Comparison of ENCODE assay signal across 23 cellular contexts in genomic region chr19:16846901-16847300, GRCh38. TPM values are rescaled to one million over a fixed set of nuclear protein-coding genes. Genes with fewer than 3 reads are reported as not detected.
"Had no signal": no experiment of that assay in that cellular context is flagged by ENCODE, and none has a peak within 500 bp of the region (broad histone marks: within the 10 kb centered on the region; RNA-seq: fewer than 3 reads in every experiment).

No MANE protein-coding gene starts in this region.

- H3K4me2 ChIP-seq: SK-N-SH had no signal

- H3K9me3 ChIP-seq: MG63, SK-N-SH had no signal

- DNase-seq: IMR-90, Karpas-422, KG1, MG63, NCI-H1092, NCI-H1105 treated with DMSO at 0.1 percent for 48 hours, NCI-H1436, NCI-H187, NCI-H2029, NCI-H2081 treated with DMSO at 0.1 percent for 48 hours, NCI-H2171, NCI-H226, NCI-H446, NCI-H510A, NCI-H524 treated with DMSO at 0.1 percent for 48 hours, NCI-H69, NCI-H774, RPMI8226, SHP77, SK-N-SH had no signal

- ATAC-seq: HepG2 had no signal

- H3K27me3 ChIP-seq: MG63 had no signal

- H3K4me3 ChIP-seq: MG63 had no signal

- H3K9ac ChIP-seq: SK-N-SH had no signal

RNA-seq across cellular contexts. Expression of gene F2RL3, which starts 41.9 kb away (rescaled TPM):
- total RNA-seq: HepG2, HT-29, IMR-90, SK-MEL-5 had no signal
- polyA plus RNA-seq: HepG2, SK-N-SH had no signal
